1 cellular context compared by ENCODE assay signal in genomic region chr1:19815801-19816736, GRCh38.
TF ChIP-seq lines count a peak whose summit lies in the region.

No MANE protein-coding gene starts in this region.

TF ChIP-seq in GM23338, 12 proteins besides CTCF, POLR2A, EP300 and RAD21 (continued from another document):
- TF ChIP-seq, protein P1, sequence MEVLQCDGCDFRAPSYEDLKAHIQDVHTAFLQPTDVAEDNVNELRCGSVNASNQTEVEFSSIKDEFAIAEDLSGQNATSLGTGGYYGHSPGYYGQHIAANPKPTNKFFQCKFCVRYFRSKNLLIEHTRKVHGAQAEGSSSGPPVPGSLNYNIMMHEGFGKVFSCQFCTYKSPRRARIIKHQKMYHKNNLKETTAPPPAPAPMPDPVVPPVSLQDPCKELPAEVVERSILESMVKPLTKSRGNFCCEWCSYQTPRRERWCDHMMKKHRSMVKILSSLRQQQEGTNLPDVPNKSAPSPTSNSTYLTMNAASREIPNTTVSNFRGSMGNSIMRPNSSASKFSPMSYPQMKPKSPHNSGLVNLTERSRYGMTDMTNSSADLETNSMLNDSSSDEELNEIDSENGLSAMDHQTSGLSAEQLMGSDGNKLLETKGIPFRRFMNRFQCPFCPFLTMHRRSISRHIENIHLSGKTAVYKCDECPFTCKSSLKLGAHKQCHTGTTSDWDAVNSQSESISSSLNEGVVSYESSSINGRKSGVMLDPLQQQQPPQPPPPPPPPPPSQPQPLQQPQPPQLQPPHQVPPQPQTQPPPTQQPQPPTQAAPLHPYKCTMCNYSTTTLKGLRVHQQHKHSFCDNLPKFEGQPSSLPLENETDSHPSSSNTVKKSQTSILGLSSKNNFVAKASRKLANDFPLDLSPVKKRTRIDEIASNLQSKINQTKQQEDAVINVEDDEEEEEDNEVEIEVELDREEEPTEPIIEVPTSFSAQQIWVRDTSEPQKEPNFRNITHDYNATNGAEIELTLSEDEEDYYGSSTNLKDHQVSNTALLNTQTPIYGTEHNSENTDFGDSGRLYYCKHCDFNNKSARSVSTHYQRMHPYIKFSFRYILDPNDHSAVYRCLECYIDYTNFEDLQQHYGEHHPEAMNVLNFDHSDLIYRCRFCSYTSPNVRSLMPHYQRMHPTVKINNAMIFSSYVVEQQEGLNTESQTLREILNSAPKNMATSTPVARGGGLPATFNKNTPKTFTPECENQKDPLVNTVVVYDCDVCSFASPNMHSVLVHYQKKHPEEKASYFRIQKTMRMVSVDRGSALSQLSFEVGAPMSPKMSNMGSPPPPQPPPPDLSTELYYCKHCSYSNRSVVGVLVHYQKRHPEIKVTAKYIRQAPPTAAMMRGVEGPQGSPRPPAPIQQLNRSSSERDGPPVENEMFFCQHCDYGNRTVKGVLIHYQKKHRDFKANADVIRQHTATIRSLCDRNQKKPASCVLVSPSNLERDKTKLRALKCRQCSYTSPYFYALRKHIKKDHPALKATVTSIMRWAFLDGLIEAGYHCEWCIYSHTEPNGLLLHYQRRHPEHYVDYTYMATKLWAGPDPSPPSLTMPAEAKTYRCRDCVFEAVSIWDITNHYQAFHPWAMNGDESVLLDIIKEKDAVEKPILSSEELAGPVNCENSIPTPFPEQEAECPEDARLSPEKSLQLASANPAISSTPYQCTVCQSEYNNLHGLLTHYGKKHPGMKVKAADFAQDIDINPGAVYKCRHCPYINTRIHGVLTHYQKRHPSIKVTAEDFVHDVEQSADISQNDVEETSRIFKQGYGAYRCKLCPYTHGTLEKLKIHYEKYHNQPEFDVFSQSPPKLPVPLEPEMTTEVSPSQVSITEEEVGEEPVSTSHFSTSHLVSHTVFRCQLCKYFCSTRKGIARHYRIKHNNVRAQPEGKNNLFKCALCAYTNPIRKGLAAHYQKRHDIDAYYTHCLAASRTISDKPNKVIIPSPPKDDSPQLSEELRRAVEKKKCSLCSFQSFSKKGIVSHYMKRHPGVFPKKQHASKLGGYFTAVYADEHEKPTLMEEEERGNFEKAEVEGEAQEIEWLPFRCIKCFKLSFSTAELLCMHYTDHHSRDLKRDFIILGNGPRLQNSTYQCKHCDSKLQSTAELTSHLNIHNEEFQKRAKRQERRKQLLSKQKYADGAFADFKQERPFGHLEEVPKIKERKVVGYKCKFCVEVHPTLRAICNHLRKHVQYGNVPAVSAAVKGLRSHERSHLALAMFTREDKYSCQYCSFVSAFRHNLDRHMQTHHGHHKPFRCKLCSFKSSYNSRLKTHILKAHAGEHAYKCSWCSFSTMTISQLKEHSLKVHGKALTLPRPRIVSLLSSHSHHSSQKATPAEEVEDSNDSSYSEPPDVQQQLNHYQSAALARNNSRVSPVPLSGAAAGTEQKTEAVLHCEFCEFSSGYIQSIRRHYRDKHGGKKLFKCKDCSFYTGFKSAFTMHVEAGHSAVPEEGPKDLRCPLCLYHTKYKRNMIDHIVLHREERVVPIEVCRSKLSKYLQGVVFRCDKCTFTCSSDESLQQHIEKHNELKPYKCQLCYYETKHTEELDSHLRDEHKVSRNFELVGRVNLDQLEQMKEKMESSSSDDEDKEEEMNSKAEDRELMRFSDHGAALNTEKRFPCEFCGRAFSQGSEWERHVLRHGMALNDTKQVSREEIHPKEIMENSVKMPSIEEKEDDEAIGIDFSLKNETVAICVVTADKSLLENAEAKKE (CRISPR knock-in tag; IDR thresholded peaks at IDR 0.05), result no peak
- TF ChIP-seq ZNF114 (CRISPR knock-in tag; IDR thresholded peaks at IDR 0.05), result no peak
- TF ChIP-seq REST (IDR thresholded peaks at IDR 0.05; ENCODE audit: unreplicated experiment), result no peak
- TF ChIP-seq, protein P2, sequence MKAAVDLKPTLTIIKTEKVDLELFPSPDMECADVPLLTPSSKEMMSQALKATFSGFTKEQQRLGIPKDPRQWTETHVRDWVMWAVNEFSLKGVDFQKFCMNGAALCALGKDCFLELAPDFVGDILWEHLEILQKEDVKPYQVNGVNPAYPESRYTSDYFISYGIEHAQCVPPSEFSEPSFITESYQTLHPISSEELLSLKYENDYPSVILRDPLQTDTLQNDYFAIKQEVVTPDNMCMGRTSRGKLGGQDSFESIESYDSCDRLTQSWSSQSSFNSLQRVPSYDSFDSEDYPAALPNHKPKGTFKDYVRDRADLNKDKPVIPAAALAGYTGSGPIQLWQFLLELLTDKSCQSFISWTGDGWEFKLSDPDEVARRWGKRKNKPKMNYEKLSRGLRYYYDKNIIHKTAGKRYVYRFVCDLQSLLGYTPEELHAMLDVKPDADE (IDR thresholded peaks at IDR 0.05), result no peak
- no peak for TF ChIP-seq POLR2AphosphoS5 (IDR thresholded peaks at IDR 0.05; ENCODE audit: low read depth)
